Comparison of ENCODE assay signal across 10 cellular contexts in genomic region chr11:131511794-131512193, GRCh38.
DNase-seq lines count a peak whose midpoint lies in the region; ATAC-seq, FAIRE-seq and TF ChIP-seq lines count a peak whose summit lies in the region.
"Had no signal": no experiment of that assay in that cellular context is flagged by ENCODE, and none has a peak within 500 bp of the region (broad histone marks: within the 10 kb centered on the region; RNA-seq: fewer than 3 reads in every experiment).

No MANE protein-coding gene starts in this region.

- no peak overlapping the region for H3K4me3 ChIP-seq in astrocyte (ENCODE audit: insufficient read depth, low read depth, low read length)

- DNase-seq in DMS 273 (lab: John Stamatoyannopoulos, UW; ENCODE audit: unreplicated experiment): peak; percentile 30
- DNase-seq in DMS 273 treated with DMSO at 0.1 percent for 48 hours (lab: John Stamatoyannopoulos, UW): no peak
- DNase-seq in astrocyte (ENCODE audit: low read depth): no peak
- peak in 1 of 2 experiments; percentile 58 for DNase-seq in mesothelial cell of epicardium (ENCODE audit: low spot score in 2 of 2, unreplicated experiment in 2 of 2)
- DNase-seq in T-helper 1 cell: no peak
- no peak for DNase-seq in activated CD8-positive, alpha-beta memory T cell treated with anti-CD3 and anti-CD28 coated beads, Interleukin-2, amount 50 U/mL, for 48 hours
- DNase-seq in KG1 (lab: John Stamatoyannopoulos, UW): no peak

- H3K9me3 Mint-ChIP-seq in astrocyte (ENCODE audit: unreplicated experiment) (no peaks in the 10 kb centered on the region), mesothelial cell of epicardium (peaks cover 3% of the 10 kb centered on the region)

- peak; percentile 30 for TF ChIP-seq CTCF in astrocyte (IDR thresholded peaks at IDR 0.05; ENCODE audit: insufficient read depth, low read depth, low read length)
- TF ChIP-seq CTCF in mesothelial cell of epicardium (IDR thresholded peaks at IDR 0.05; ENCODE audit: unreplicated experiment): peak; percentile 46

- no peaks in the 10 kb centered on the region for H3K79me2 ChIP-seq in astrocyte (ENCODE audit: insufficient read depth, low read length)

- H3K4me3 Mint-ChIP-seq in astrocyte (ENCODE audit: unreplicated experiment) (no peak overlapping the region), mesothelial cell of epicardium (no peak overlapping the region)
- H3K4me3 Mint-ChIP-seq: memory B cell had no signal

- no peaks in the 10 kb centered on the region for H4K20me1 ChIP-seq in astrocyte (ENCODE audit: insufficient read depth, low read length)

- no peak for FAIRE-seq in astrocyte (lab: Jason Lieb, UNC)
- FAIRE-seq: A204.1 had no signal

- peaks cover 44% of the 10 kb centered on the region for H3K27me3 Mint-ChIP-seq in astrocyte (ENCODE audit: low read depth, unreplicated experiment)
- H3K27me3 Mint-ChIP-seq in mesothelial cell of epicardium (ENCODE audit: low read depth): no peaks in the 10 kb centered on the region

- H3K9me3 ChIP-seq in astrocyte (ENCODE audit: insufficient read depth, low read depth, low read length): no peaks in the 10 kb centered on the region

- H3K36me3 Mint-ChIP-seq in astrocyte (ENCODE audit: low read depth, unreplicated experiment): no peaks in the 10 kb centered on the region
- no peaks in the 10 kb centered on the region for H3K36me3 Mint-ChIP-seq in mesothelial cell of epicardium
- H3K36me3 Mint-ChIP-seq: memory B cell had no signal

- H3K27ac ChIP-seq in astrocyte (ENCODE audit: low read depth, low read length): no peak overlapping the region

- no peaks in the 10 kb centered on the region for H3K36me3 ChIP-seq in astrocyte (ENCODE audit: insufficient read depth, low read length)

- no peak overlapping the region for H2AFZ ChIP-seq in astrocyte (ENCODE audit: low read depth, low read length)

- no peak overlapping the region for H3K9ac ChIP-seq in astrocyte (ENCODE audit: low read length)

- H3K4me1 Mint-ChIP-seq in astrocyte (ENCODE audit: low read depth, unreplicated experiment) (no peaks in the 10 kb centered on the region), mesothelial cell of epicardium (no peaks in the 10 kb centered on the region)
- H3K4me1 Mint-ChIP-seq: memory B cell had no signal

- H3K4me2 ChIP-seq in astrocyte (ENCODE audit: low read length): no peak overlapping the region

- peak; percentile 47 for ATAC-seq in HG02678 (IDR thresholded peaks at IDR 0.05; ENCODE audit: unreplicated experiment)

- no peaks in the 10 kb centered on the region for H3K4me1 ChIP-seq in astrocyte (ENCODE audit: insufficient read depth, low read length)

- H3K27ac Mint-ChIP-seq in astrocyte (ENCODE audit: unreplicated experiment): no peak overlapping the region
- no peak overlapping the region for H3K27ac Mint-ChIP-seq in mesothelial cell of epicardium
- H3K27ac Mint-ChIP-seq: memory B cell had no signal

- no peaks in the 10 kb centered on the region for H3K27me3 ChIP-seq in astrocyte (ENCODE audit: insufficient read depth, low read length)
